In the genomic region with DNA sequence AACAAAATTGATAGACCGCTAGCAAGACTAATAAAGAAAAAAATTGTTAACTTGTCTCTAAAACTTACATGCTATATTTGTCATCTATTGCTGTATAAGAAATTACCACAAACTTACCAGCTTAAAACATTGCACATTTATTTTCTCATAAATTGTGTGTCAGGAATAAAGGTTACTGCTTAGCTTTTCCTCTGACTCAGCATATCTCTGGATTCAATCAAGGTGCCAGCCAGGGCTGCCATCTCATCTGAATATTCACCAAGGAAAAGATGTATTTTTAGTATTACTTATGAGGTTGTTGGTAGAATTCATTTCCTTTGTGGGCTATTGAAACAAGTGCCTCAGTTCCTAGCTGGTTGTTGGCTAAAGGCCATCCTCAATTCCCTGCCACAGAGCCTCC, we compare ENCODE assay signal across 25 cellular contexts.
DNase-seq lines count a peak whose midpoint lies in the region; ATAC-seq, FAIRE-seq and TF ChIP-seq lines count a peak whose summit lies in the region.
"Had no signal": no experiment of that assay in that cellular context is flagged by ENCODE, and none has a peak within 500 bp of the region (broad histone marks: within the 10 kb centered on the region; RNA-seq: fewer than 3 reads in every experiment).

No MANE protein-coding gene starts in this region.

- DNase-seq in HepG2 (ENCODE audit: low spot score) (no peak), right lobe of liver (no peak), SK-N-MC (ENCODE audit: low read depth, low spot score) (peak; percentile 59), mesendoderm (no peak), omental fat pad (ENCODE audit: low spot score) (no peak)
- DNase-seq: ACHN; BE2C; C1 segment of cervical spinal cord; CD4-positive, alpha-beta memory T cell; CD4-positive, CD25-positive, alpha-beta regulatory T cell; CD8-positive, alpha-beta memory T cell; COR-L47; DMS 273 treated with DMSO at 0.1 percent for 48 hours; DMS153; DMS53; DMS79; DND-41; EL; GDM1 had no signal

- H4K8ac ChIP-seq in mesendoderm (ENCODE audit: low read depth, low read length), result peak overlapping the region; percentile 28

- TF ChIP-seq EP300 in HepG2 (IDR thresholded peaks at IDR 0.05; ENCODE audit: low read depth in 2 of 2, low read length in 2 of 2) (no peak), HepG2 (CRISPR knock-in tag; IDR thresholded peaks at IDR 0.05; ENCODE audit: borderline replicate concordance) (no peak)

- TF ChIP-seq CTCF in HepG2 (CRISPR knock-in tag; IDR thresholded peaks at IDR 0.05), result no peak
- TF ChIP-seq CTCF in right lobe of liver (IDR thresholded peaks at IDR 0.05), result no peak
- no peak for TF ChIP-seq CTCF in omental fat pad (IDR thresholded peaks at IDR 0.05)

- POLR2A ChIA-PET in HepG2 (lab: Yijun Ruan, JAX), result no interaction called here

- no peak overlapping the region for H2BK120ac ChIP-seq in mesendoderm (ENCODE audit: low read depth, low read length)

- TF ChIP-seq RAD21 in HepG2 (CRISPR knock-in tag; IDR thresholded peaks at IDR 0.05), result no peak

- no TSS peak for BruUV-seq in HepG2 (replicated peaks; lab: Mats Ljungman, UMichigan)

- H3K4me3 ChIP-seq in HepG2 (replicated peaks in 1 of 3; ENCODE audit: insufficient read depth in 1 of 3, low read depth in 2 of 3, low read length in 3 of 3) (no peak overlapping the region), right lobe of liver (no peak overlapping the region), SK-N-MC (no peak overlapping the region; the same call in 1 of the 2 replicates), mesendoderm (ENCODE audit: low read length) (no peak overlapping the region)
- H3K4me3 ChIP-seq: BLaER1, GM12878 had no signal

- H3K27ac ChIP-seq in HepG2 (ENCODE audit: extremely low read length, insufficient read depth, low read length) (no peak overlapping the region), right lobe of liver (no peak overlapping the region), SK-N-MC (peak overlapping the region; percentile 60; the same call in 1 of the 2 replicates), mesendoderm (ENCODE audit: low read depth, low read length) (no peak overlapping the region)
- H3K27ac ChIP-seq: 22Rv1, BLaER1 had no signal

- no peaks in the 10 kb centered on the region for H3K36me3 ChIP-seq in HepG2 (replicated peaks in 1 of 2; ENCODE audit: control insufficient read depth in 1 of 2, insufficient read depth in 2 of 2, low read length in 2 of 2)
- no peaks in the 10 kb centered on the region for H3K36me3 ChIP-seq in right lobe of liver
- no peaks in the 10 kb centered on the region for H3K36me3 ChIP-seq in SK-N-MC (ENCODE audit: insufficient read depth, low read length)
- H3K36me3 ChIP-seq in mesendoderm (ENCODE audit: control insufficient read depth, insufficient read depth, low read length), result no peaks in the 10 kb centered on the region
- H3K36me3 ChIP-seq: BE2C, BLaER1 had no signal

- H2BK15ac ChIP-seq in mesendoderm (replicated peaks; ENCODE audit: low read depth), result no peak overlapping the region

- in situ Hi-C loops in HepG2 (cut with HindIII; ENCODE audit: extremely low pct_ligation_motif_present, low pct_unique_long_range_greater_than_20kb), result no loop called here

- FAIRE-seq in HepG2 (lab: Jason Lieb, UNC), result no peak
- FAIRE-seq: GM12878, GM12892, GM18507 had no signal

- H3K4me2 ChIP-seq in HepG2 (ENCODE audit: low read depth, low read length) (no peak overlapping the region), mesendoderm (ENCODE audit: low read length) (no peak overlapping the region)
- H3K4me2 ChIP-seq: BLaER1 had no signal

- no peaks in the 10 kb centered on the region for H4K20me1 ChIP-seq in HepG2 (ENCODE audit: insufficient read depth, low read length)
- H4K20me1 ChIP-seq: BLaER1 had no signal

- H2AK5ac ChIP-seq in mesendoderm (ENCODE audit: low read length), result no peak overlapping the region

- no peaks in the 10 kb centered on the region for H3K79me1 ChIP-seq in mesendoderm (ENCODE audit: low read length)

- ATAC-seq in HepG2 (no peak), right lobe of liver (no peak), HG02870 (IDR thresholded peaks at IDR 0.05; ENCODE audit: unreplicated experiment) (no peak), omental fat pad (ENCODE audit: low FRiP score) (no peak)
- ATAC-seq: GM12878 had no signal

- no peak overlapping the region for H3K56ac ChIP-seq in mesendoderm (ENCODE audit: low read length)

- TF ChIP-seq POLR2A in HepG2 (IDR thresholded peaks at IDR 0.05; ENCODE audit: insufficient read depth in 1 of 2, low read depth in 2 of 2, low read length in 2 of 2) (no peak), right lobe of liver (IDR thresholded peaks at IDR 0.05) (no peak)

- no peak overlapping the region for H2BK5ac ChIP-seq in mesendoderm (ENCODE audit: low read length)

- no peak overlapping the region for H3K18ac ChIP-seq in mesendoderm (ENCODE audit: low read length)

- 41% methylated on average over 1 of the region's 1 CpG for WGBS in HepG2 (ENCODE audit: low lambda C conversion rate)
- WGBS in right lobe of liver (ENCODE audit: insufficient coverage, low coverage, low lambda C conversion rate, missing lambda C conversion rate), result 73% methylated on average over 1 of the region's 1 CpG
- WGBS in mesendoderm (ENCODE audit: extremely low coverage, insufficient coverage, low lambda C conversion rate), result no CpG with 5 or more reads among the region's 1 CpG

- no peak overlapping the region for H3K23ac ChIP-seq in mesendoderm (ENCODE audit: low read length)

- no peaks in the 10 kb centered on the region for H3K27me3 ChIP-seq in HepG2 (ENCODE audit: control insufficient read depth in 1 of 2, insufficient read depth in 2 of 2, low read length in 2 of 2)
- H3K27me3 ChIP-seq in right lobe of liver, result no peaks in the 10 kb centered on the region
- no peaks in the 10 kb centered on the region for H3K27me3 ChIP-seq in mesendoderm (ENCODE audit: insufficient read depth, low read length, poor library complexity)
- H3K27me3 ChIP-seq: BE2C, BLaER1 had no signal

- H4K5ac ChIP-seq in mesendoderm (ENCODE audit: low read length), result no peak overlapping the region

- H3K4me1 ChIP-seq in HepG2 (ENCODE audit: insufficient read depth, low read length) (no peaks in the 10 kb centered on the region), right lobe of liver (no peaks in the 10 kb centered on the region), mesendoderm (ENCODE audit: control insufficient read depth, low read depth, low read length) (no peaks in the 10 kb centered on the region)
- H3K4me1 ChIP-seq: BE2C, BLaER1 had no signal

- no peaks in the 10 kb centered on the region for H3K79me2 ChIP-seq in HepG2 (ENCODE audit: insufficient read depth, low read length)
- no peaks in the 10 kb centered on the region for H3K79me2 ChIP-seq in mesendoderm (ENCODE audit: control insufficient read depth, insufficient read depth, low read length)

- intact Hi-C loops in HepG2 (cut with micrococcal nuclease; ENCODE audit: unreplicated experiment) (no loop called here), right lobe of liver (cut with DNase I) (no loop called here)

- no peak overlapping the region for H3K9ac ChIP-seq in HepG2 (ENCODE audit: insufficient read depth, low read depth, low read length)
- H3K9ac ChIP-seq in SK-N-MC (ENCODE audit: insufficient read length), result no peak overlapping the region
- no peak overlapping the region for H3K9ac ChIP-seq in mesendoderm (ENCODE audit: low read length)
- H3K9ac ChIP-seq: BLaER1 had no signal

- no peak overlapping the region for H3K4ac ChIP-seq in mesendoderm (ENCODE audit: low read depth, low read length)

- no peak overlapping the region for H2AFZ ChIP-seq in HepG2 (ENCODE audit: low read length)

- CTCF ChIA-PET in HepG2 (lab: Yijun Ruan, JAX; ENCODE audit: low intra/inter-chr PET ratio, low total read pairs), result no interaction called here

- H3K9me3 ChIP-seq in HepG2 (ENCODE audit: low read length), result peaks cover 69% of the 10 kb centered on the region
- H3K9me3 ChIP-seq in right lobe of liver, result no peaks in the 10 kb centered on the region
- H3K9me3 ChIP-seq in SK-N-MC (ENCODE audit: low read depth, low read length), result peaks cover 2% of the 10 kb centered on the region; the same call in 1 of the 2 replicates
- H3K9me3 ChIP-seq: BE2C, BLaER1 had no signal

TF ChIP-seq in HepG2, 621 proteins besides CTCF, POLR2A, EP300 and RAD21:
- TF ChIP-seq ARNT (IDR thresholded peaks at IDR 0.05), result no peak
- no peak for TF ChIP-seq HNRNPLL (IDR thresholded peaks at IDR 0.05; ENCODE audit: low read depth, low read length, poor library complexity, severe bottlenecking)
- no peak for TF ChIP-seq ZNF678 (CRISPR knock-in tag; IDR thresholded peaks at IDR 0.05)
- no peak for TF ChIP-seq ZSCAN25 (CRISPR knock-in tag; IDR thresholded peaks at IDR 0.05)
- TF ChIP-seq MAFK (conservative IDR thresholded peaks at IDR 0.05 in 1 of 2, IDR thresholded peaks at IDR 0.05 in 1 of 2; ENCODE audit: low read length in 2 of 2), result peak; percentile 62 to 82
- no peak for TF ChIP-seq MATR3 (CRISPR knock-in tag; IDR thresholded peaks at IDR 0.05)
- peak; percentile 54; the same call in 1 of the 2 replicates for TF ChIP-seq MAFF (IDR thresholded peaks at IDR 0.05; ENCODE audit: low read depth, low read length)
- TF ChIP-seq SNRNP70 (IDR thresholded peaks at IDR 0.05; ENCODE audit: low read depth, low read length), result no peak
- TF ChIP-seq, protein P1, sequence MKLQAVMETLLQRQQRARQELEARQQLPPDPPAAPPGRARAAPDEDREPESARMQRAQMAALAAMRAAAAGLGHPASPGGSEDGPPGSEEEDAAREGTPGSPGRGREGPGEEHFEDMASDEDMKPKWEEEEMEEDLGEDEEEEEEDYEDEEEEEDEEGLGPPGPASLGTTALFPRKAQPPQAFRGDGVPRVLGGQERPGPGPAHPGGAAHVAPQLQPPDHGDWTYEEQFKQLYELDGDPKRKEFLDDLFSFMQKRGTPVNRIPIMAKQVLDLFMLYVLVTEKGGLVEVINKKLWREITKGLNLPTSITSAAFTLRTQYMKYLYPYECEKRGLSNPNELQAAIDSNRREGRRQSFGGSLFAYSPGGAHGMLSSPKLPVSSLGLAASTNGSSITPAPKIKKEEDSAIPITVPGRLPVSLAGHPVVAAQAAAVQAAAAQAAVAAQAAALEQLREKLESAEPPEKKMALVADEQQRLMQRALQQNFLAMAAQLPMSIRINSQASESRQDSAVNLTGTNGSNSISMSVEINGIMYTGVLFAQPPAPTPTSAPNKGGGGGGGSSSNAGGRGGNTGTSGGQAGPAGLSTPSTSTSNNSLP (IDR thresholded peaks at IDR 0.05; ENCODE audit: low read depth, low read length), result no peak
- TF ChIP-seq HOXA3 (CRISPR knock-in tag; IDR thresholded peaks at IDR 0.05), result no peak
